Comparison of ENCODE assay signal across 18 cellular contexts in the genomic region with DNA sequence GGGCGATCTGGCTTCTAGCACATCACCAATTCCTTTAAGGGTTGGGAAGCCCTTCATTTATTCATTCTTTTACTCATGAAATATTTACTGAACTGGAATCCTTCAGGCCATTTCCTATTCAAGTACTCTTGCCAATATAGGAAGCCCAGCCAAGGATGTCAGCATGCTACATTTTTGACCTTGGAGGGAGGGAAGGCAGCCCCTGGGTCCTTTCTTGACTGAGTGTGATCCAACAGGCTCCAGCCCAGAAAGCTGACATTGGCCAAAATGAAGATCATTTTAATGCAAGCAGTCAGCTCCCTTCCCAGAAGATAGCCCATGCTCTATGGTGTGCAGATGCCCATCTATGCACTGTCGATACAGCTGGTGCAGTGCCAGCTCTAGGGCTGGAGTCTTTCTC.
DNase-seq lines count a peak whose midpoint lies in the region; ATAC-seq and TF ChIP-seq lines count a peak whose summit lies in the region.
"Had no signal": no experiment of that assay in that cellular context is flagged by ENCODE, and none has a peak within 500 bp of the region (broad histone marks: within the 10 kb centered on the region; RNA-seq: fewer than 3 reads in every experiment).

No MANE protein-coding gene starts in this region.

- no peak for TF ChIP-seq POLR2A in tibial nerve (IDR thresholded peaks at IDR 0.05)

- no peak for TF ChIP-seq CTCF in tibial nerve (IDR thresholded peaks at IDR 0.05)

- no peak overlapping the region for H3K27ac ChIP-seq in tibial nerve
- H3K27ac ChIP-seq: BLaER1 treated with 17β-estradiol and CSF1 and Interleukin-3, amounts not matched to agents 10 nM and 100 nM; HL-60 had no signal

- H3K4me3 ChIP-seq in adipocyte (ENCODE audit: low read length), result no peak overlapping the region
- H3K4me3 ChIP-seq in tibial nerve, result no peak overlapping the region
- H3K4me3 ChIP-seq: BLaER1 treated with 17β-estradiol and CSF1 and Interleukin-3, amounts not matched to agents 10 nM and 100 nM had no signal

- ATAC-seq in left ventricle myocardium superior, result peak; percentile 46
- no peak for ATAC-seq in Right ventricle myocardium inferior
- peak; percentile 34 for ATAC-seq in sciatic nerve
- ATAC-seq: CD8-positive, alpha-beta T cell; HCT116 had no signal

- 40 to 48% methylated on average over 2 of the region's 2 CpGs for WGBS in tibial nerve, 2 donors

- intact Hi-C loops in left ventricle myocardium superior (cut with micrococcal nuclease) (no loop called here), Right ventricle myocardium inferior (cut with DNase I) (no loop called here), sciatic nerve (cut with DNase I) (no loop called here)

- H3K36me3 ChIP-seq in adipocyte (ENCODE audit: control insufficient read depth, insufficient read depth, low read length, severe bottlenecking) (no peaks in the 10 kb centered on the region), tibial nerve (no peaks in the 10 kb centered on the region)
- H3K36me3 ChIP-seq: BLaER1 treated with 17β-estradiol and CSF1 and Interleukin-3, amounts not matched to agents 10 nM and 100 nM had no signal

- no peaks in the 10 kb centered on the region for H3K9me3 ChIP-seq in adipocyte (ENCODE audit: control insufficient read depth, low read length)
- no peaks in the 10 kb centered on the region for H3K9me3 ChIP-seq in tibial nerve
- H3K9me3 ChIP-seq: BLaER1 treated with 17β-estradiol and CSF1 and Interleukin-3, amounts not matched to agents 10 nM and 100 nM had no signal

- H3K4me1 ChIP-seq in adipocyte (ENCODE audit: control insufficient read depth, insufficient read depth, low read length) (peaks cover 13% of the 10 kb centered on the region), tibial nerve (peaks cover 0 to 15% (median 0%) of the 10 kb centered on the region in 4 donors)
- H3K4me1 ChIP-seq: BLaER1 treated with 17β-estradiol and CSF1 and Interleukin-3, amounts not matched to agents 10 nM and 100 nM had no signal

- H3K27me3 ChIP-seq in adipocyte (replicated peaks; ENCODE audit: control insufficient read depth, insufficient read depth, low read length), result no peaks in the 10 kb centered on the region
- no peaks in the 10 kb centered on the region for H3K27me3 ChIP-seq in tibial nerve
- H3K27me3 ChIP-seq: BLaER1 treated with 17β-estradiol and CSF1 and Interleukin-3, amounts not matched to agents 10 nM and 100 nM had no signal

- TF ChIP-seq EP300 in tibial nerve (IDR thresholded peaks at IDR 0.05), result no peak

- DNase-seq in left ventricle myocardium superior, result peak; percentile 24
- no peak for DNase-seq in Right ventricle myocardium inferior (ENCODE audit: missing footprints)
- peak; percentile 39 for DNase-seq in adipocyte (ENCODE audit: low read depth)
- DNase-seq in fibroblast of peridontal ligament (ENCODE audit: extremely low read depth), result peak; percentile 76
- no peak for DNase-seq in sciatic nerve (ENCODE audit: low spot score)
- no peak for DNase-seq in GM19240 (ENCODE audit: insufficient read length, low spot score)
- no peak for DNase-seq in NCI-H69 (lab: John Stamatoyannopoulos, UW)
- DNase-seq in tibial nerve (ENCODE audit: low spot score in 2 of 2), result no peak
- DNase-seq: 8988T; CD8-positive, alpha-beta T cell; GDM1; GOT3; H7; HFFc6; IMR-90 had no signal

- H3K9ac ChIP-seq in adipocyte (ENCODE audit: low read length), result no peak overlapping the region
- H3K9ac ChIP-seq: BLaER1 treated with 17β-estradiol and CSF1 and Interleukin-3, amounts not matched to agents 10 nM and 100 nM had no signal

Comparison
In these comparisons a context has a peak if more than half of its experiments do, and no peak if none do; other contexts are left out.
1. DNase-seq: peak in left ventricle myocardium superior (single experiment), adipocyte (single experiment) and fibroblast of peridontal ligament (single experiment); none in Right ventricle myocardium inferior (single experiment), sciatic nerve (single experiment), GM19240 (single experiment), NCI-H69 (single experiment) and tibial nerve (0 of 2).